16 cellular contexts compared by ENCODE assay signal in genomic region chr1:163115887-163116286, GRCh38. TPM values are rescaled to one million over a fixed set of nuclear protein-coding genes. Genes with fewer than 3 reads are reported as not detected.
DNase-seq lines count a peak whose midpoint lies in the region; FAIRE-seq and TF ChIP-seq lines count a peak whose summit lies in the region.
"Had no signal": no experiment of that assay in that cellular context is flagged by ENCODE, and none has a peak within 500 bp of the region (broad histone marks: within the 10 kb centered on the region; RNA-seq: fewer than 3 reads in every experiment).

No MANE protein-coding gene starts in this region.

- no peaks in the 10 kb centered on the region for H3K27me3 Mint-ChIP-seq in H9 (ENCODE audit: low read depth)

- no peak for TF ChIP-seq CTCF in H9 (conservative IDR thresholded peaks at IDR 0.05)

- no peak overlapping the region for H2AK5ac ChIP-seq in H9 (ENCODE audit: insufficient read length, low read length)

- H3K79me2 ChIP-seq in ACC112 (ENCODE audit: control insufficient read depth, insufficient read depth, low read length, unreplicated experiment) (no peaks in the 10 kb centered on the region), H9 (ENCODE audit: insufficient read depth, low read length) (no peaks in the 10 kb centered on the region)

- no peak overlapping the region for H3K27ac ChIP-seq in ACC112 (ENCODE audit: low read depth, low read length)
- H3K27ac ChIP-seq in H9 (ENCODE audit: insufficient read length, low read depth, low read length): no peak overlapping the region

- no peak overlapping the region for H2BK20ac ChIP-seq in H9 (ENCODE audit: low read depth, low read length, poor library complexity, severe bottlenecking)

- no peaks in the 10 kb centered on the region for H3K9me3 ChIP-seq in H9 (ENCODE audit: control insufficient read depth, low read depth, low read length)

- no peaks in the 10 kb centered on the region for H3K9me3 Mint-ChIP-seq in H9
- H3K9me3 Mint-ChIP-seq: CD8-positive, alpha-beta T cell had no signal

- H4K20me1 ChIP-seq in H9 (ENCODE audit: control insufficient read depth, insufficient read depth, insufficient read length): no peaks in the 10 kb centered on the region

- no peaks in the 10 kb centered on the region for H3K27me3 ChIP-seq in ACC112 (ENCODE audit: insufficient read depth, low read length)
- no peaks in the 10 kb centered on the region for H3K27me3 ChIP-seq in H9 (ENCODE audit: insufficient read depth, low read length)

- no peak overlapping the region for H4K91ac ChIP-seq in H9 (ENCODE audit: insufficient read length, low read depth, low read length)

- H3K9ac ChIP-seq in H9 (ENCODE audit: extremely low read depth, insufficient read length, low read length): no peak overlapping the region

- no peak overlapping the region for H3K4ac ChIP-seq in H9 (ENCODE audit: low read depth, low read length)

- no peak overlapping the region for H3K14ac ChIP-seq in H9 (ENCODE audit: insufficient read depth, low read length)

- H3K4me3 Mint-ChIP-seq in H9: no peak overlapping the region
- H3K4me3 Mint-ChIP-seq: CD14-positive monocyte; CD8-positive, alpha-beta T cell had no signal

- WGBS in H9 (ENCODE audit: extremely low coverage, insufficient read length, low lambda C conversion rate): no CpG with 5 or more reads among the region's 1 CpG

- no peak overlapping the region for H2BK15ac ChIP-seq in H9 (ENCODE audit: low read depth, low read length)

- H3K27ac Mint-ChIP-seq in H9: no peak overlapping the region
- H3K27ac Mint-ChIP-seq: CD14-positive monocyte; CD8-positive, alpha-beta T cell had no signal

- no peak overlapping the region for H2BK12ac ChIP-seq in H9 (ENCODE audit: insufficient read length, low read depth, low read length)

- peak; percentile 61 for FAIRE-seq in islet of Langerhans (lab: Jason Lieb, UNC)
- FAIRE-seq: A204.1, GM12878, GM18507, HTR-8/SVneo had no signal

- no peak overlapping the region for H3T11ph ChIP-seq in H9 (ENCODE audit: low read length)

- H3K36me3 ChIP-seq in ACC112 (ENCODE audit: insufficient read depth, low read length): no peaks in the 10 kb centered on the region

- DNase-seq in H9 (no peak), NCI-H82 treated with DMSO at 0.1 percent for 48 hours (lab: John Stamatoyannopoulos, UW; ENCODE audit: unreplicated experiment) (peak; percentile 70), NCI-H2029 treated with DMSO at 0.1 percent for 48 hours (lab: John Stamatoyannopoulos, UW) (no peak), occipital lobe (lab: John Stamatoyannopoulos, UW) (no peak)
- DNase-seq in central memory CD4-positive, alpha-beta T cell: no peak
- DNase-seq: CD8-positive, alpha-beta T cell; COR-L47; DMS79; H7 had no signal

- no peak overlapping the region for H3K4me2 ChIP-seq in H9 (ENCODE audit: insufficient read depth, insufficient read length, low read length)

- H2BK120ac ChIP-seq in H9 (ENCODE audit: low read depth, low read length, poor library complexity, severe bottlenecking): no peak overlapping the region

- H2AFZ ChIP-seq in ACC112 (ENCODE audit: low read length, unreplicated experiment): peak overlapping the region; percentile 15
- peak overlapping the region; percentile 73 for H2AFZ ChIP-seq in H9 (ENCODE audit: low read length)

- no peak overlapping the region for H4K8ac ChIP-seq in H9 (replicated peaks; ENCODE audit: insufficient read length, low read depth, low read length)

- H4K5ac ChIP-seq in H9 (ENCODE audit: insufficient read length, low read depth, low read length): no peak overlapping the region

- no peak overlapping the region for H3K4me3 ChIP-seq in ACC112 (ENCODE audit: low read depth, low read length)
- H3K4me3 ChIP-seq: GM12878 had no signal

- H3K23me2 ChIP-seq in H9 (ENCODE audit: insufficient read length, low read depth, low read length, poor library complexity, severe bottlenecking): no peaks in the 10 kb centered on the region

- peaks cover 6% of the 10 kb centered on the region for H3K4me1 ChIP-seq in ACC112 (ENCODE audit: control insufficient read depth, insufficient read depth, low read length, unreplicated experiment)
- H3K4me1 ChIP-seq in H9 (ENCODE audit: insufficient read depth, low read length): no peaks in the 10 kb centered on the region

- no peak overlapping the region for H3K18ac ChIP-seq in H9 (ENCODE audit: insufficient read length, low read depth, low read length)

- no peaks in the 10 kb centered on the region for H3K36me3 Mint-ChIP-seq in H9 (ENCODE audit: insufficient read depth in 1 of 3, low read depth in 3 of 3)
- H3K36me3 Mint-ChIP-seq: CD14-positive monocyte; CD8-positive, alpha-beta T cell had no signal

- no peaks in the 10 kb centered on the region for H3K4me1 Mint-ChIP-seq in H9
- H3K4me1 Mint-ChIP-seq: CD14-positive monocyte had no signal

- H3K56ac ChIP-seq in H9 (ENCODE audit: insufficient read length, low read depth, low read length): no peak overlapping the region

- no peak overlapping the region for H2BK5ac ChIP-seq in H9 (ENCODE audit: insufficient read length, low read length)

- no peaks in the 10 kb centered on the region for H3K79me1 ChIP-seq in H9 (ENCODE audit: insufficient read depth, low read depth, low read length, poor library complexity, severe bottlenecking)

- no peak overlapping the region for H3K23ac ChIP-seq in H9 (ENCODE audit: insufficient read length, low read depth, low read length)

RNA-seq across cellular contexts. Expression of gene RGS4, which starts 46.7 kb away (rescaled TPM):
- not detected in 2 replicates for total RNA-seq in H9 (2021)
- 1.9 TPM for total RNA-seq in occipital lobe
- total RNA-seq: CD8-positive, alpha-beta T cell; GM12878 had no signal
